ENCODE assay signal across 8 cellular contexts in the genomic region with DNA sequence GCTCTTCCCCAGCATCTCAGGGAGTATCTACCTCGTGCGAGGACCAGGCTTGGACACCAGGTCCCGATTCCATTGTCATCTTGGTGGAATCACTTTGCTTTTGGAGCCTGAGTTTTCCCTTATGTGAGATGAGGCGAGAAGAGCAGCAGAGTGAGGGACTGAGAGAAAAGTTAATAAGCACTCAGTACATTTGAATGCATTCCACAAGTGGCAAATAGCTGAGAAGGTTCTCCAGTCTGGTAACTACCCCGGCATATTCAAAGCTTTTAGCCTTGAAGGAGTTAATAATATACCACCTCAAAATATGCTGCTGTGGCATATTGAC. TPM values are rescaled to one million over a fixed set of nuclear protein-coding genes. Genes with fewer than 3 reads are reported as not detected.
DNase-seq lines count a peak whose midpoint lies in the region; ATAC-seq and TF ChIP-seq lines count a peak whose summit lies in the region.

No MANE protein-coding gene starts in this region.

- H3K9ac ChIP-seq in adipocyte (ENCODE audit: low read length): peak overlapping the region; percentile 84

- H3K27me3 ChIP-seq in adipocyte (replicated peaks; ENCODE audit: control insufficient read depth, insufficient read depth, low read length) (no peaks in the 10 kb centered on the region), right lobe of liver (no peaks in the 10 kb centered on the region), upper lobe of left lung (no peaks in the 10 kb centered on the region)

- ATAC-seq in right lobe of liver (no peak), upper lobe of left lung (ENCODE audit: low FRiP score in 2 of 2) (no peak)

- in situ Hi-C loops in GM13977 (cut with MboI; ENCODE audit: low pct_unique_long_range_greater_than_20kb, low sequenced_read_pairs, unreplicated experiment): no loop called here

- intact Hi-C loops in right lobe of liver (cut with DNase I): no loop called here

- H3K27ac ChIP-seq in right lobe of liver (peak overlapping the region; percentile 70 to 92 (median 78)), upper lobe of left lung (peak overlapping the region; percentile 96 to 98 (median 98))

- TF ChIP-seq POLR2A in right lobe of liver (IDR thresholded peaks at IDR 0.05) (no peak), upper lobe of left lung (IDR thresholded peaks at IDR 0.05) (no peak)

- H3K4me1 Mint-ChIP-seq in activated naive CD4-positive, alpha-beta T cell treated with anti-CD3 and anti-CD28 coated beads, Interleukin-2, amount 50 U/mL, for 24 hours: peaks cover 69% of the 10 kb centered on the region

- TF ChIP-seq CTCF in right lobe of liver (IDR thresholded peaks at IDR 0.05) (no peak), upper lobe of left lung (IDR thresholded peaks at IDR 0.05) (no peak), GM13977 (IDR thresholded peaks at IDR 0.05; ENCODE audit: extremely low read depth, insufficient read depth, missing control alignments) (no peak)

- H3K9me3 ChIP-seq in adipocyte (ENCODE audit: control insufficient read depth, low read length) (no peaks in the 10 kb centered on the region), right lobe of liver (no peaks in the 10 kb centered on the region), upper lobe of left lung (no peaks in the 10 kb centered on the region)

- peak overlapping the region; percentile 99 for H3K4me3 Mint-ChIP-seq in activated naive CD4-positive, alpha-beta T cell treated with anti-CD3 and anti-CD28 coated beads, Interleukin-2, amount 50 U/mL, for 24 hours

- TF ChIP-seq EP300 in upper lobe of left lung (IDR thresholded peaks at IDR 0.05): no peak

- H3K27me3 Mint-ChIP-seq in activated naive CD4-positive, alpha-beta T cell treated with anti-CD3 and anti-CD28 coated beads, Interleukin-2, amount 50 U/mL, for 24 hours: no peaks in the 10 kb centered on the region

- H3K36me3 ChIP-seq in adipocyte (ENCODE audit: control insufficient read depth, insufficient read depth, low read length, severe bottlenecking): no peaks in the 10 kb centered on the region
- H3K36me3 ChIP-seq in right lobe of liver: no peaks in the 10 kb centered on the region
- no peaks in the 10 kb centered on the region for H3K36me3 ChIP-seq in upper lobe of left lung

- no peak for DNase-seq in activated naive CD4-positive, alpha-beta T cell (lab: John Stamatoyannopoulos, UW)
- no peak for DNase-seq in adipocyte (ENCODE audit: low read depth)
- no peak for DNase-seq in right lobe of liver
- DNase-seq in upper lobe of left lung: no peak
- no peak for DNase-seq in midbrain (lab: John Stamatoyannopoulos, UW)
- DNase-seq in GM13977 (ENCODE audit: low spot score): no peak
- DNase-seq in stimulated activated naive CD4-positive, alpha-beta T cell treated with Interleukin-2 at 50 U/mL for 16 hours (lab: John Stamatoyannopoulos, UW): no peak

- H3K36me3 Mint-ChIP-seq in activated naive CD4-positive, alpha-beta T cell treated with anti-CD3 and anti-CD28 coated beads, Interleukin-2, amount 50 U/mL, for 24 hours: peaks cover 3% of the 10 kb centered on the region

- H3K9me3 Mint-ChIP-seq in activated naive CD4-positive, alpha-beta T cell treated with anti-CD3 and anti-CD28 coated beads, Interleukin-2, amount 50 U/mL, for 24 hours: no peaks in the 10 kb centered on the region

- peaks cover 20% of the 10 kb centered on the region for H3K4me1 ChIP-seq in adipocyte (ENCODE audit: control insufficient read depth, insufficient read depth, low read length)
- peaks cover 0 to 15% (median 3%) of the 10 kb centered on the region in 4 donors for H3K4me1 ChIP-seq in right lobe of liver
- H3K4me1 ChIP-seq in upper lobe of left lung: peaks cover 16 to 37% (median 24%) of the 10 kb centered on the region in 4 donors

- H3K27ac Mint-ChIP-seq in activated naive CD4-positive, alpha-beta T cell treated with anti-CD3 and anti-CD28 coated beads, Interleukin-2, amount 50 U/mL, for 24 hours: peak overlapping the region; percentile 99

- H3K4me3 ChIP-seq in adipocyte (ENCODE audit: low read length) (peak overlapping the region; percentile 86), right lobe of liver (peak overlapping the region; percentile 71 to 74 (median 73)), upper lobe of left lung (peak overlapping the region in 3 of 4 donors; percentile 68 to 85 (median 70))

- 34% methylated on average over 5 of the region's 5 CpGs for WGBS in right lobe of liver (ENCODE audit: insufficient coverage, low coverage, low lambda C conversion rate, missing lambda C conversion rate)
- WGBS in upper lobe of left lung, 2 donors: 31 to 39% methylated on average over 5 of the region's 5 CpGs

RNA-seq across cellular contexts. Expression of a gene that starts 0.5 kb away (rescaled TPM):
- total RNA-seq in right lobe of liver: 10 to 100 TPM in 3 of 6 experiments, 1 to 10 TPM in 3; 8.3 to 23.5 (median 10.3) TPM
- 10 to 100 TPM; 24.2 to 64.3 (median 49.0) TPM for total RNA-seq in upper lobe of left lung

RNA-seq across cellular contexts. Expression of a gene that starts 11.5 kb away (rescaled TPM):
- total RNA-seq in right lobe of liver (1 to 10 TPM; 1.0 to 2.7 (median 1.2) TPM), upper lobe of left lung (1 to 10 TPM; 3.2 to 7.0 (median 3.8) TPM)
